1 cellular context compared by ENCODE assay signal in the genomic region with DNA sequence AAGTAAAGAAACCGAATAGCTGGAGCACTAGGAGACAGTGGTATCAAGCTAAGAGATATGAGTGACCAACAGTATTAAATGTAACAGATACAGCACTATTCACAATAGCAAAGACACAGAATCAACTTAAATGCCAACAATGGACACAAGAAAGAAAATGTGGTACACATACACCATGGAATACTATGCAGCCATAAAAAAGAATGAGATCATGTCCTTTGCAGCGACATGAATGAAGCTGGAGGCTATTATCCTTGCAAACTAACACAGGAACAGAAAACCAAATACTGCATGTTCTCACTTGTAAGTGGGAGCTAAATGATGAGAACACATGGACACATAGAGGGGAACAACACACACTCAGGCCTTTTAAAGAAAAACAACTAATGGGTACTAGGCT.
A peak's percentile ranks its signal among the peaks of the same experiment; 100 is the strongest.
TF ChIP-seq lines count a peak whose summit lies in the region.

No MANE protein-coding gene starts in this region.

TF ChIP-seq in SK-N-SH treated with all-trans-retinoic acid at 6 μM for 48 hours, 23 proteins besides CTCF, POLR2A, EP300 and RAD21:
- TF ChIP-seq ZNF8 (CRISPR knock-in tag; IDR thresholded peaks at IDR 0.05), result peak; percentile 63
